Comparison of ENCODE assay signal across 10 cellular contexts in genomic region chr16:56422896-56423441, GRCh38. TPM values are rescaled to one million over a fixed set of nuclear protein-coding genes. Genes with fewer than 3 reads are reported as not detected.
A peak's percentile ranks its signal among the peaks of the same experiment; 100 is the strongest.
DNase-seq lines count a peak whose midpoint lies in the region; ATAC-seq and TF ChIP-seq lines count a peak whose summit lies in the region.
"Had no signal": no experiment of that assay in that cellular context is flagged by ENCODE, and none has a peak within 500 bp of the region (broad histone marks: within the 10 kb centered on the region; RNA-seq: fewer than 3 reads in every experiment).

No MANE protein-coding gene starts in this region.

- H4K8ac ChIP-seq in trophoblast cell (ENCODE audit: low read depth, low read length): no peak overlapping the region

- no peak for TF ChIP-seq CTCF in GM10266 (IDR thresholded peaks at IDR 0.05; ENCODE audit: control insufficient read depth, insufficient read depth, low read depth, missing control alignments)

- H2AFZ ChIP-seq in trophoblast cell (ENCODE audit: insufficient read depth, low read length, poor library complexity): no peak overlapping the region

- peaks cover 11% of the 10 kb centered on the region for H3K36me3 Mint-ChIP-seq in dendritic cell treated with granulocyte-macrophage colony-stimulating factor and Interleukin-4, amounts not matched to agents 40 ng/mL and 50 ng/mL, for 4 days (ENCODE audit: low read depth)

- ATAC-seq in HG03196 (IDR thresholded peaks at IDR 0.05; ENCODE audit: unreplicated experiment): no peak

- H3K27me3 ChIP-seq in MG63 (no peaks in the 10 kb centered on the region), trophoblast cell (ENCODE audit: insufficient read depth, low read length) (no peaks in the 10 kb centered on the region)

- H3K23ac ChIP-seq in trophoblast cell (ENCODE audit: low read length): no peak overlapping the region

- H3K4me2 ChIP-seq in trophoblast cell (ENCODE audit: low read length): no peak overlapping the region

- H3K4ac ChIP-seq in trophoblast cell (ENCODE audit: low read depth, low read length): peak overlapping the region; percentile 29

- WGBS in trophoblast cell (ENCODE audit: extremely low coverage, insufficient coverage, insufficient read length): no CpG with 5 or more reads among the region's 4 CpGs

- no peaks in the 10 kb centered on the region for H3K27me3 Mint-ChIP-seq in dendritic cell treated with granulocyte-macrophage colony-stimulating factor and Interleukin-4, amounts not matched to agents 40 ng/mL and 50 ng/mL, for 4 days

- no peak overlapping the region for H3K27ac ChIP-seq in trophoblast cell (ENCODE audit: low read depth, low read length)
- H3K27ac ChIP-seq: RWPE1 had no signal

- 0 out of 2 replicates have a peak overlapping the region, but pooled peaks have one; percentile 29 for H3K4me3 ChIP-seq in GM08714 (ENCODE audit: low read length)
- peak overlapping the region; percentile 58 for H3K4me3 ChIP-seq in MG63
- no peak overlapping the region for H3K4me3 ChIP-seq in trophoblast cell (ENCODE audit: low read depth, low read length)

- peaks cover 43% of the 10 kb centered on the region for H3K4me1 Mint-ChIP-seq in dendritic cell treated with granulocyte-macrophage colony-stimulating factor and Interleukin-4, amounts not matched to agents 40 ng/mL and 50 ng/mL, for 4 days (ENCODE audit: low read depth)

- no peak overlapping the region for H3K14ac ChIP-seq in trophoblast cell (ENCODE audit: low read length)

- H4K91ac ChIP-seq in trophoblast cell (ENCODE audit: low read depth, low read length): no peak overlapping the region

- H3K18ac ChIP-seq in trophoblast cell (ENCODE audit: low read length): no peak overlapping the region

- H4K12ac ChIP-seq in trophoblast cell (ENCODE audit: low read depth, low read length): no peak overlapping the region

- H3K9me3 ChIP-seq in MG63: no peaks in the 10 kb centered on the region
- H3K9me3 ChIP-seq in trophoblast cell (ENCODE audit: insufficient read depth, low read depth, low read length): no peaks in the 10 kb centered on the region

- peak overlapping the region; percentile 66 for H3K27ac Mint-ChIP-seq in dendritic cell treated with granulocyte-macrophage colony-stimulating factor and Interleukin-4, amounts not matched to agents 40 ng/mL and 50 ng/mL, for 4 days

- no peak overlapping the region for H2AK5ac ChIP-seq in trophoblast cell (ENCODE audit: low read length)

- H2BK120ac ChIP-seq in trophoblast cell (ENCODE audit: insufficient read depth, low read length, poor library complexity): no peak overlapping the region

- peaks cover 5% of the 10 kb centered on the region for H3K79me2 ChIP-seq in trophoblast cell (ENCODE audit: control insufficient read depth, insufficient read depth, low read length, poor library complexity)

- H3K36me3 ChIP-seq in MG63 (peaks cover 19% of the 10 kb centered on the region), trophoblast cell (ENCODE audit: control insufficient read depth in 1 of 2, insufficient read depth in 2 of 2, low read length in 2 of 2) (no peaks in the 10 kb centered on the region)

- H3K9ac ChIP-seq in trophoblast cell (ENCODE audit: low read length): no peak overlapping the region

- H3K4me1 ChIP-seq in trophoblast cell (ENCODE audit: control insufficient read depth in 1 of 2, insufficient read depth in 2 of 2, low read length in 2 of 2): peaks cover 0 to 5% of the 10 kb centered on the region in 2 experiments

- H2BK5ac ChIP-seq in trophoblast cell (ENCODE audit: low read depth, low read length, poor library complexity): no peak overlapping the region

- no peak overlapping the region for H3K4me3 Mint-ChIP-seq in dendritic cell treated with granulocyte-macrophage colony-stimulating factor and Interleukin-4, amounts not matched to agents 40 ng/mL and 50 ng/mL, for 4 days

- intact Hi-C loops in dendritic cell treated with granulocyte-macrophage colony-stimulating factor and Interleukin-4, amounts not matched to agents 40 ng/mL and 50 ng/mL, for 4 days (cut with micrococcal nuclease): no loop called here

- DNase-seq in MG63 (no peak), trophoblast cell (no peak), NCI-H1105 treated with DMSO at 0.1 percent for 48 hours (lab: John Stamatoyannopoulos, UW) (no peak), GM10266 (ENCODE audit: extremely low spot score) (no peak)
- DNase-seq in stimulated activated CD4-positive, alpha-beta T cell treated with anti-CD3 and anti-CD28 coated beads, Interleukin-4, amount 100 ng/mL, for 1 hour: no peak
- DNase-seq: midbrain had no signal

- H3K9me3 Mint-ChIP-seq in dendritic cell treated with granulocyte-macrophage colony-stimulating factor and Interleukin-4, amounts not matched to agents 40 ng/mL and 50 ng/mL, for 4 days: no peaks in the 10 kb centered on the region

- peaks cover 4% of the 10 kb centered on the region for H3K79me1 ChIP-seq in trophoblast cell (ENCODE audit: low read length)

- H2BK12ac ChIP-seq in trophoblast cell (ENCODE audit: low read length): no peak overlapping the region

RNA-seq across cellular contexts. Expression of gene AMFR, which starts 2.4 kb away (rescaled TPM):
- 296 and 395 TPM in 2 replicates for total RNA-seq in MG63 (2014; rRNA removed; shearing (Covaris generic); ENCODE audit: low replicate concordance)
- polyA plus RNA-seq in trophoblast cell (2013): 18.4 and 18.6 TPM in 2 replicates

RNA-seq across cellular contexts. Expression of gene NUDT21, which starts 28.2 kb away (rescaled TPM):
- 191 and 387 TPM in 2 replicates for total RNA-seq in MG63 (2014; rRNA removed; shearing (Covaris generic); ENCODE audit: low replicate concordance)
- polyA plus RNA-seq in trophoblast cell (2013): 140 and 141 TPM in 2 replicates

RNA-seq across cellular contexts. Expression of gene OGFOD1, which starts 28.4 kb away (rescaled TPM):
- total RNA-seq in MG63 (2014; rRNA removed; shearing (Covaris generic); ENCODE audit: low replicate concordance): 217 and 688 TPM in 2 replicates
- 35.6 and 37.2 TPM in 2 replicates for polyA plus RNA-seq in trophoblast cell (2013)
